ENCODE assay signal across 19 cellular contexts in genomic region chr20:5230544-5230943, GRCh38.
A peak's percentile ranks its signal among the peaks of the same experiment; 100 is the strongest.
DNase-seq lines count a peak whose midpoint lies in the region; ATAC-seq, FAIRE-seq and TF ChIP-seq lines count a peak whose summit lies in the region.
"Had no signal": no experiment of that assay in that cellular context is flagged by ENCODE, and none has a peak within 500 bp of the region (broad histone marks: within the 10 kb centered on the region; RNA-seq: fewer than 3 reads in every experiment).

No MANE protein-coding gene starts in this region.

- FAIRE-seq in A549 (lab: Jason Lieb, UNC), result peak; percentile 7
- no peak for FAIRE-seq in small intestine (lab: Jason Lieb, UNC)
- FAIRE-seq: GM12891, GM18507, H54 had no signal

- ATAC-seq in heart left ventricle (peak; percentile 36 to 90 (median 74)), left cardiac atrium (no peak), A549 (no peak; a peak in 3 of 6 replicates)

- no peaks in the 10 kb centered on the region for H4K20me1 ChIP-seq in BLaER1

- TF ChIP-seq POLR2A in heart left ventricle (IDR thresholded peaks at IDR 0.05), result no peak
- TF ChIP-seq POLR2A in A549 (IDR thresholded peaks at IDR 0.05; ENCODE audit: low read length), result no peak

- TF ChIP-seq RAD21 in A549 (conservative IDR thresholded peaks at IDR 0.05 in 1 of 2, IDR thresholded peaks at IDR 0.05 in 1 of 2), result no peak

- H3K36me3 ChIP-seq in heart left ventricle (no peaks in the 10 kb centered on the region), BLaER1 (no peaks in the 10 kb centered on the region), small intestine (ENCODE audit: control insufficient read depth in 2 of 2, insufficient read depth in 2 of 2, low read length in 2 of 2) (no peaks in the 10 kb centered on the region), colonic mucosa (no peaks in the 10 kb centered on the region)
- H3K36me3 ChIP-seq: HAP-1 had no signal

- H3K4me2 ChIP-seq in A549 (no peak overlapping the region), BLaER1 (peak overlapping the region; percentile 56)

- H3K4me3 ChIP-seq in heart left ventricle (no peak overlapping the region), A549 (no peak overlapping the region), BLaER1 (no peak overlapping the region), small intestine (ENCODE audit: low read depth in 1 of 2, low read length in 2 of 2) (no peak overlapping the region), colonic mucosa (no peak overlapping the region)
- H3K4me3 ChIP-seq: HAP-1 had no signal

- TF ChIP-seq CTCF in heart left ventricle (IDR thresholded peaks at IDR 0.05), result no peak
- TF ChIP-seq CTCF in A549 (IDR thresholded peaks at IDR 0.05), result no peak
- TF ChIP-seq CTCF in colonic mucosa (IDR thresholded peaks at IDR 0.05), result no peak

- DNase-seq in heart left ventricle (no peak), left cardiac atrium (no peak), A549 (ENCODE audit: low read depth in 1 of 2, low spot score in 1 of 2) (no peak), small intestine (no peak), colonic mucosa (no peak)
- DNase-seq: C1 segment of cervical spinal cord; Calu3; CD4-positive, alpha-beta memory T cell; COR-L47; DMS53; DMS79 treated with DMSO at 0.1 percent for 48 hours; GF-D8; GOT3; HFFc6 had no signal

- POLR2A ChIA-PET in A549 (lab: Yijun Ruan, JAX), result no interaction called here

- CTCF ChIA-PET in A549 (lab: Yijun Ruan, JAX), result interaction anchor here (1.8 kb wide), 1 partner anchor 8 kb away, joined by 8 read pairs; no protein-coding TSS in a partner anchor

- H3K27me3 ChIP-seq in heart left ventricle (no peaks in the 10 kb centered on the region), BLaER1 (no peaks in the 10 kb centered on the region), small intestine (ENCODE audit: control insufficient read depth in 2 of 2, insufficient read depth in 2 of 2, low read length in 2 of 2) (no peaks in the 10 kb centered on the region), colonic mucosa (no peaks in the 10 kb centered on the region)

- H3K9me3 ChIP-seq in heart left ventricle, result no peaks in the 10 kb centered on the region
- no peaks in the 10 kb centered on the region for H3K9me3 ChIP-seq in A549
- peaks cover 11% of the 10 kb centered on the region for H3K9me3 ChIP-seq in BLaER1
- H3K9me3 ChIP-seq in small intestine (ENCODE audit: control insufficient read depth, low read depth), result no peaks in the 10 kb centered on the region
- no peaks in the 10 kb centered on the region for H3K9me3 ChIP-seq in colonic mucosa

- H3K27ac ChIP-seq in heart left ventricle, result no peak overlapping the region
- no peak overlapping the region for H3K27ac ChIP-seq in A549
- H3K27ac ChIP-seq in BLaER1, result no peak overlapping the region
- H3K27ac ChIP-seq in small intestine (ENCODE audit: low read depth in 1 of 2, low read length in 1 of 2), result no peak overlapping the region
- no peak overlapping the region for H3K27ac ChIP-seq in colonic mucosa

- no peak for TF ChIP-seq EP300 in A549 (IDR thresholded peaks at IDR 0.05)

- WGBS in heart left ventricle, 4 donors, result 28 to 38% (median 35%) methylated on average over 4 of the region's 4 CpGs
- 40% methylated on average over 4 of the region's 4 CpGs for WGBS in A549 (ENCODE audit: missing lambda C conversion rate)
- WGBS in small intestine, 3 donors, result 53 to 61% (median 60%) methylated on average over 4 of the region's 4 CpGs

- H3K4me1 ChIP-seq in heart left ventricle (no peaks in the 10 kb centered on the region), A549 (no peaks in the 10 kb centered on the region), BLaER1 (peaks cover 19% of the 10 kb centered on the region), small intestine (ENCODE audit: control insufficient read depth in 2 of 2, insufficient read depth in 1 of 2, low read depth in 1 of 2, low read length in 1 of 2) (no peaks in the 10 kb centered on the region), colonic mucosa (no peaks in the 10 kb centered on the region)
- H3K4me1 ChIP-seq: HAP-1 had no signal

- no peak overlapping the region for H3K9ac ChIP-seq in BLaER1
- no peak overlapping the region for H3K9ac ChIP-seq in colonic mucosa (ENCODE audit: low read depth in 2 of 2, low read length in 2 of 2)

- intact Hi-C loops in heart left ventricle (cut with DNase I), result no loop called here
- intact Hi-C loops in left cardiac atrium (cut with DNase I), result no loop called here
- intact Hi-C loops in colonic mucosa (cut with DNase I), result no loop called here

TF ChIP-seq in A549, 52 proteins besides CTCF, POLR2A, EP300 and RAD21:
- no peak for TF ChIP-seq EHMT2 (IDR thresholded peaks at IDR 0.05; ENCODE audit: low read depth)
TF ChIP-seq in A549: peak in this region for 0.

Comparison
In these comparisons a context has a peak if more than half of its experiments do, and no peak if none do; other contexts are left out.
1. ATAC-seq: peak in heart left ventricle (4 of 4); none in left cardiac atrium (0 of 2) and A549 (0 of 2).